In the genomic region with DNA sequence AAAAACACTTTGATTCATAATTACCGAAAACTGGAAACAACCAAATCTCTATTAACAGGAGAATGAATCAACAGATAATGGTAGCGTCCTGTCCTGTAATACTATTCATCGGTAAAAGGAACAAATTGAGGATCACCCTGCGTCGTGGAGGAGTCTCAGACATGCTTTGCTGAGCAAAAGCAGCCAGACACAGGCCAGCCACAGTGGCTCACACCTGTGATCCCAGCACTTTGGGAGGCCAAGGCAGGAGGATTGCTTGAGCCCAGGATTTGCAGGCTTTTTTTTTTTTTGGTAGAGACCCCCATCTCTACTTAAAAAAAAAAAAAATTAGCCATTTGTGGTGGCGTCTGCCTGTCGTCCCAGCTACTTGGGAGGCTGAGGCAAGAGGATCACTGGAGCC, we compare ENCODE assay signal across 27 cellular contexts. TPM values are rescaled to one million over a fixed set of nuclear protein-coding genes. Genes with fewer than 3 reads are reported as not detected.
A peak's percentile ranks its signal among the peaks of the same experiment; 100 is the strongest.
DNase-seq lines count a peak whose midpoint lies in the region; ATAC-seq, FAIRE-seq and TF ChIP-seq lines count a peak whose summit lies in the region.
"Had no signal": no experiment of that assay in that cellular context is flagged by ENCODE, and none has a peak within 500 bp of the region (broad histone marks: within the 10 kb centered on the region; RNA-seq: fewer than 3 reads in every experiment).

No MANE protein-coding gene starts in this region.

- FAIRE-seq in H1 (lab: Jason Lieb, UNC): no peak
- FAIRE-seq: G401.6, GM12892, HTR-8/SVneo, RCC 7860 had no signal

- 94% methylated on average over 7 of the region's 7 CpGs; no CpG with 5 or more reads in 1 of the 2 experiments for WGBS in H1 (ENCODE audit: extremely low coverage in 1 of 2, insufficient coverage in 1 of 2, insufficient read length in 1 of 2, insufficient replicate concordance in 2 of 2, low coverage in 1 of 2, low lambda C conversion rate in 2 of 2, missing lambda C conversion rate in 1 of 2), 2 experiments

- no peaks in the 10 kb centered on the region for H3K23me2 ChIP-seq in H1 (ENCODE audit: low read depth, low read length)

- peaks cover under 1 to 24% (median 16%) of the 10 kb centered on the region in 4 experiments; a peak in 7 of 8 replicates for H3K36me3 ChIP-seq in H1 (ENCODE audit: control insufficient read depth in 2 of 4, insufficient read depth in 4 of 4, low read length in 3 of 4)

- no peak overlapping the region for H2BK20ac ChIP-seq in H1 (ENCODE audit: low read length)

- no peak overlapping the region for H2BK120ac ChIP-seq in H1 (replicated peaks; ENCODE audit: low read depth, low read length)

- no peak for TF ChIP-seq EP300 in H1 (IDR thresholded peaks at IDR 0.05; ENCODE audit: borderline replicate concordance in 1 of 2, low read depth in 2 of 2, low read length in 2 of 2)

- H4K20me1 ChIP-seq in H1 (replicated peaks in 1 of 2; ENCODE audit: control insufficient read depth in 1 of 2, insufficient read depth in 2 of 2, low read length in 2 of 2): peaks cover 0 to 3% of the 10 kb centered on the region in 2 experiments

- no peaks in the 10 kb centered on the region for H3K9me3 ChIP-seq in H1 (ENCODE audit: insufficient read depth in 2 of 2, low read depth in 1 of 2, low read length in 1 of 2)
- H3K9me3 ChIP-seq: SJSA1 had no signal

- no peak overlapping the region for H3K56ac ChIP-seq in H1 (replicated peaks; ENCODE audit: insufficient read length, low read depth, low read length)

- H4K91ac ChIP-seq in H1 (replicated peaks; ENCODE audit: insufficient read length, low read length): no peak overlapping the region

- no peak overlapping the region for H2BK15ac ChIP-seq in H1 (ENCODE audit: low read length)

- H3K4me3 ChIP-seq in H1 (ENCODE audit: extremely low read depth in 1 of 4, insufficient read depth in 2 of 4, low read depth in 3 of 4, low read length in 4 of 4): no peak overlapping the region
- H3K4me3 ChIP-seq: SJSA1 had no signal

- TF ChIP-seq POLR2A in H1 (IDR thresholded peaks at IDR 0.05; ENCODE audit: control extremely low read depth in 1 of 2, low read depth in 2 of 2, low read length in 2 of 2): no peak

- no peak overlapping the region for H3K23ac ChIP-seq in H1 (ENCODE audit: insufficient read length)

- no peak overlapping the region for H4K8ac ChIP-seq in H1 (ENCODE audit: extremely low read depth, insufficient read depth, low read length)

- H3K9me3 Mint-ChIP-seq in activated CD4-positive, alpha-beta T cell treated with anti-CD3 and anti-CD28 coated beads, Interleukin-2, amount 10 ng/mL, durations not matched to agents 7 days and 5 days: no peaks in the 10 kb centered on the region
- H3K9me3 Mint-ChIP-seq in WTC11: peaks cover 5% of the 10 kb centered on the region
- H3K9me3 Mint-ChIP-seq: CD8-positive, alpha-beta memory T cell had no signal

- H2AFZ ChIP-seq in H1 (ENCODE audit: low read length): no peak overlapping the region

- H3K27ac ChIP-seq in H1 (ENCODE audit: low read depth, low read length) (no peak overlapping the region), temporal lobe (ENCODE audit: low read depth, low read length) (peak overlapping the region; percentile 54)
- H3K27ac ChIP-seq: 22Rv1, SJSA1 had no signal

- H3K4me1 ChIP-seq in H1 (replicated peaks in 1 of 4; ENCODE audit: control insufficient read depth in 3 of 4, insufficient read depth in 4 of 4, low read length in 3 of 4): peaks cover 0 to 17% (median 12%) of the 10 kb centered on the region in 4 experiments; a peak in 6 of 7 replicates
- H3K4me1 ChIP-seq: SJSA1 had no signal

- H3K4me3 Mint-ChIP-seq in activated CD4-positive, alpha-beta T cell treated with anti-CD3 and anti-CD28 coated beads, Interleukin-2, amount 10 ng/mL, durations not matched to agents 7 days and 5 days: no peak overlapping the region
- H3K4me3 Mint-ChIP-seq in WTC11: no peak overlapping the region
- H3K4me3 Mint-ChIP-seq: CD8-positive, alpha-beta memory T cell had no signal

- DNase-seq in activated CD4-positive, alpha-beta T cell treated with anti-CD3 and anti-CD28 coated beads, Interleukin-2, amount 10 ng/mL, durations not matched to agents 7 days and 5 days: no peak
- DNase-seq in activated CD4-positive, alpha-beta T cell treated with anti-CD3 and anti-CD28 coated beads, Interleukin-2, amount 50 U/mL, for 48 hours: no peak
- no peak for DNase-seq in WTC11 (ENCODE audit: low spot score)
- no peak for DNase-seq in H1 (ENCODE audit: low read depth in 1 of 2, low spot score in 2 of 2)
- no peak for DNase-seq in HUDEP-2 (lab: John Stamatoyannopoulos, UW; ENCODE audit: unreplicated experiment in 76 of 76)
- no peak for DNase-seq in NCI-H82 (lab: John Stamatoyannopoulos, UW)
- DNase-seq: ACHN; Calu3; CD8-positive, alpha-beta memory T cell; DMS153; HCEC 1CT; MV-4-11; NCI-H1105 treated with DMSO at 0.1 percent for 48 hours; NCI-H2029 treated with DMSO at 0.1 percent for 48 hours; NCI-H226; NCI-H524; NCI-H774 had no signal

- H3K4me2 ChIP-seq in H1 (ENCODE audit: insufficient read depth in 1 of 2, low read depth in 2 of 2, low read length in 2 of 2): no peak overlapping the region

- H4K5ac ChIP-seq in H1 (ENCODE audit: insufficient read length, low read depth, low read length): no peak overlapping the region

- H3K79me2 ChIP-seq in H1 (ENCODE audit: control insufficient read depth in 1 of 2, insufficient read depth in 2 of 2, low read length in 2 of 2): no peaks in the 10 kb centered on the region

- POLR2A ChIA-PET in activated CD4-positive, alpha-beta T cell treated with anti-CD3 and anti-CD28 coated beads, Interleukin-2, amount 10 ng/mL, durations not matched to agents 7 days and 5 days (lab: Charles Lee): no interaction called here
- POLR2A ChIA-PET in WTC11 (lab: Charles Lee): interaction anchor here (0.7 kb wide), 1 partner anchor 18 kb away, joined by 3 read pairs; no protein-coding TSS in a partner anchor
- POLR2A ChIA-PET in H1 (lab: Charles Lee; ENCODE audit: partially characterized antibody): interaction anchor here (2.7 kb wide), 1 partner anchor 8 kb away, joined by 13 read pairs; no protein-coding TSS in a partner anchor

- H2BK5ac ChIP-seq in H1 (ENCODE audit: low read depth, low read length): no peak overlapping the region; the same call in 1 of the 2 replicates

- H2AK5ac ChIP-seq in H1 (ENCODE audit: low read depth, low read length): no peak overlapping the region

- no peaks in the 10 kb centered on the region for H3K27me3 Mint-ChIP-seq in activated CD4-positive, alpha-beta T cell treated with anti-CD3 and anti-CD28 coated beads, Interleukin-2, amount 10 ng/mL, durations not matched to agents 7 days and 5 days
- H3K27me3 Mint-ChIP-seq in WTC11 (ENCODE audit: low read depth): no peaks in the 10 kb centered on the region; the same call in 1 of the 2 replicates
- H3K27me3 Mint-ChIP-seq: CD8-positive, alpha-beta memory T cell had no signal

- TF ChIP-seq CTCF in WTC11 (IDR thresholded peaks at IDR 0.05) (no peak), H1 (IDR thresholded peaks at IDR 0.05; ENCODE audit: control extremely low read depth in 1 of 3, insufficient read depth in 1 of 3, low read depth in 1 of 3, low read length in 3 of 3) (no peak)

- H3K36me3 Mint-ChIP-seq in activated CD4-positive, alpha-beta T cell treated with anti-CD3 and anti-CD28 coated beads, Interleukin-2, amount 10 ng/mL, durations not matched to agents 7 days and 5 days (ENCODE audit: low read depth): peaks cover 39% of the 10 kb centered on the region
- peaks cover 61% of the 10 kb centered on the region for H3K36me3 Mint-ChIP-seq in WTC11

- no peaks in the 10 kb centered on the region for H3K27me3 ChIP-seq in H1 (replicated peaks in 1 of 4; ENCODE audit: control insufficient read depth in 3 of 4, extremely low read depth in 1 of 4, insufficient read depth in 3 of 4, low read length in 3 of 4)
- H3K27me3 ChIP-seq: SJSA1 had no signal

- no peak for ATAC-seq in WTC11
- ATAC-seq in GM21367 (IDR thresholded peaks at IDR 0.05; ENCODE audit: unreplicated experiment): no peak
- ATAC-seq: Right ventricle myocardium inferior had no signal

- no peaks in the 10 kb centered on the region for H3K79me1 ChIP-seq in H1 (ENCODE audit: low read depth, low read length)

- no peak overlapping the region for H3K18ac ChIP-seq in H1 (ENCODE audit: extremely low read depth, low read length)

- no peak overlapping the region for H3K9ac ChIP-seq in H1 (replicated peaks in 1 of 4; ENCODE audit: extremely low read depth in 1 of 4, low read depth in 3 of 4, low read length in 3 of 4)

- no peak overlapping the region for H3K4ac ChIP-seq in H1 (replicated peaks; ENCODE audit: insufficient read length, low read depth, low read length)

- H3K14ac ChIP-seq in H1 (ENCODE audit: insufficient read length): no peak overlapping the region

- H3K27ac Mint-ChIP-seq in activated CD4-positive, alpha-beta T cell treated with anti-CD3 and anti-CD28 coated beads, Interleukin-2, amount 10 ng/mL, durations not matched to agents 7 days and 5 days: peak overlapping the region; percentile 50
- peak overlapping the region; percentile 80 for H3K27ac Mint-ChIP-seq in WTC11

- no peaks in the 10 kb centered on the region for H3K4me1 Mint-ChIP-seq in activated CD4-positive, alpha-beta T cell treated with anti-CD3 and anti-CD28 coated beads, Interleukin-2, amount 10 ng/mL, durations not matched to agents 7 days and 5 days
- H3K4me1 Mint-ChIP-seq in WTC11: peaks cover 38% of the 10 kb centered on the region

- CTCF ChIA-PET in activated CD4-positive, alpha-beta T cell treated with anti-CD3 and anti-CD28 coated beads, Interleukin-2, amount 10 ng/mL, durations not matched to agents 7 days and 5 days (lab: Charles Lee): interaction anchor here (0.6 kb wide), 1 partner anchor 24 kb away, joined by 3 read pairs; no protein-coding TSS in a partner anchor
- CTCF ChIA-PET in WTC11 (lab: Charles Lee): interaction anchor here (0.6 to 1.3 kb wide), 2 partner anchors 39 to 122 kb away, joined by 3 to 4 read pairs; no protein-coding TSS in a partner anchor
- CTCF ChIA-PET in H1 (lab: Charles Lee; ENCODE audit: partially characterized antibody): interaction anchor here (0.9 to 1.6 kb wide), 3 partner anchors 10 to 37 kb away, joined by 3 to 5 read pairs (median 5); no protein-coding TSS in a partner anchor

- TF ChIP-seq RAD21 in H1 (IDR thresholded peaks at IDR 0.05 in 1 of 2, conservative IDR thresholded peaks at IDR 0.05 in 1 of 2; ENCODE audit: low read depth in 2 of 2, low read length in 2 of 2): no peak

- H2BK12ac ChIP-seq in H1 (ENCODE audit: low read depth, low read length): 0 out of 2 replicates have a peak overlapping the region, but pooled peaks have one; percentile 39

RNA-seq across cellular contexts. Expression of a gene that starts 34.1 kb away (rescaled TPM):
- under 1 TPM in 1 of 2 experiments, not detected in 1; 0.10 TPM for total RNA-seq in activated CD4-positive, alpha-beta T cell treated with anti-CD3 and anti-CD28 coated beads, Interleukin-2, amount 10 ng/mL, durations not matched to agents 7 days and 5 days
- total RNA-seq in WTC11 (2021) (58.8 to 67.1 TPM (median 62.1 TPM) in 3 replicates), temporal lobe (22.4 TPM)
- 34.4 and 41.3 TPM in 2 replicates for total RNA-seq in H1 (2021; fragmentation: NEBNext Ultra II Directional; extraction: Animal tissue kit (Norgen Biotek cat#: 25700))
- polyA plus RNA-seq in H1 (2011; rRNA removed): 53.8 and 55.7 TPM in 2 replicates
- 44.7 TPM for polyA plus RNA-seq in H1 (2011; cell fraction: cytosol; rRNA removed)
- polyA plus RNA-seq in H1 (2011; cell fraction: nucleus; rRNA removed): 141 TPM
- 22.5 to 51.9 TPM (median 46.7 TPM) in 4 replicates for polyA plus RNA-seq in H1 (2012, experiment 1 of 2)
- polyA plus RNA-seq in H1 (2012, experiment 2 of 2): 23.0 TPM
- polyA plus RNA-seq in H1 (2013, experiment 1 of 2): 35.2 TPM
- 33.5 TPM for polyA plus RNA-seq in H1 (2013, experiment 2 of 2)
- polyA minus RNA-seq in H1 (2011; rRNA and poly(A)+ RNA removed): 17.4 and 19.1 TPM in 2 replicates
- polyA minus RNA-seq in H1 (2011; cell fraction: cytosol; rRNA and poly(A)+ RNA removed): 24.2 TPM
- 47.2 TPM for polyA minus RNA-seq in H1 (2011; cell fraction: nucleus; rRNA and poly(A)+ RNA removed)
- total RNA-seq: OCI-LY7 had no signal
- polyA plus RNA-seq: CD8-positive, alpha-beta memory T cell had no signal

Comparison
In these comparisons a context has a peak if more than half of its experiments do, and no peak if none do; other contexts are left out.
1. RNA of a gene that starts 34.1 kb away (total RNA-seq): 58.8 to 67.1 TPM in WTC11, 34.4 to 41.3 TPM in H1 and 22.4 TPM in temporal lobe (single experiment); 0.10 TPM in activated CD4-positive, alpha-beta T cell treated with anti-CD3 and anti-CD28 coated beads, Interleukin-2, amount 10 ng/mL, durations not matched to agents 7 days and 5 days; every median in the first group is over 10 times any median in the second.